In the genomic region with DNA sequence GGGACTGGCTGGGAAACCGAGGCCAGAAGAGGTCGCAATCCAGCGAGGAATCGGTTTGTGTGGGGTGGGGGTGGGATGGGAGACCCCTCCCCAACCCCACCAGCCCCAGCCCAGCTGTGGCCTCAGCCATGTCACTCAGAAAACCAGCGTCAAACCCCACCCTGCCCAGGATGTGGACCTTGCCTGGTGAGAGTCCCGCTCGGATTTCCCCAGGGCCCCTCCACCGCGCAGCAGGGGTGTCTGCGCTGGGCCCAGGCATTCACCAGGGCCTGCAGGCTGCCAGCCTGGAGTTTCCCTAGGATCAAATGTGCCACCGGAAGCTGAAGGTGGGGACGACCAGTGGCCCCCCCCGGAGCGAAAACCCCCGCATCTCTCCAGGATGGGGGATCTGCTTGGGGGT, we compare ENCODE assay signal across 8 cellular contexts. TPM values are rescaled to one million over a fixed set of nuclear protein-coding genes. Genes with fewer than 3 reads are reported as not detected.
DNase-seq lines count a peak whose midpoint lies in the region; ATAC-seq, FAIRE-seq and TF ChIP-seq lines count a peak whose summit lies in the region.
"Not testable (repeated sequence)": the region's sequence is repeated elsewhere in the genome, so short reads cannot be mapped to it uniquely, and the experiment has no call there.

No MANE protein-coding gene starts in this region.

- CTCF ChIA-PET in CD8-positive, alpha-beta T cell (lab: Charles Lee); T-cell (lab: Charles Lee); activated CD8-positive, alpha-beta memory T cell treated with anti-CD3 and anti-CD28 coated beads, Interleukin-2, amount 10 ng/mL, durations not matched to agents 7 days and 5 days (lab: Charles Lee); HepG2 (lab: Yijun Ruan, JAX; ENCODE audit: low intra/inter-chr PET ratio, low total read pairs): not testable (repeated sequence)

- not testable (repeated sequence) for FAIRE-seq in HepG2 (lab: Jason Lieb, UNC)

- not testable (repeated sequence) for H3K27me3 ChIP-seq in CD8-positive, alpha-beta T cell (ENCODE audit: insufficient read depth, low read length); foreskin keratinocyte; HepG2 (ENCODE audit: control insufficient read depth in 1 of 2, insufficient read depth in 2 of 2, low read length in 2 of 2); suprapubic skin

- DNase-seq in CD8-positive, alpha-beta T cell; T-cell; activated CD8-positive, alpha-beta memory T cell treated with anti-CD3 and anti-CD28 coated beads, Interleukin-2, amount 10 ng/mL, durations not matched to agents 7 days and 5 days; foreskin keratinocyte; HepG2 (ENCODE audit: low spot score); natural killer cell; suprapubic skin (ENCODE audit: low spot score in 2 of 2): not testable (repeated sequence)

- WGBS in HepG2 (ENCODE audit: low lambda C conversion rate) = no CpG with 5 or more reads among the region's 15 CpGs
- no CpG with 5 or more reads among the region's 15 CpGs for WGBS in suprapubic skin

- not testable (repeated sequence) for H3K4me2 ChIP-seq in HepG2 (ENCODE audit: low read depth, low read length)

- not testable (repeated sequence) for H3K27ac ChIP-seq in CD8-positive, alpha-beta T cell (ENCODE audit: low read depth, low read length); foreskin keratinocyte; HepG2 (ENCODE audit: extremely low read length, insufficient read depth, low read length); suprapubic skin

- not testable (repeated sequence) for H3K9ac ChIP-seq in HepG2 (ENCODE audit: insufficient read depth, low read depth, low read length)

- H3K27me3 Mint-ChIP-seq in CD8-positive, alpha-beta T cell (ENCODE audit: low read depth); T-cell; activated CD8-positive, alpha-beta memory T cell treated with anti-CD3 and anti-CD28 coated beads, Interleukin-2, amount 10 ng/mL, durations not matched to agents 7 days and 5 days; natural killer cell (ENCODE audit: low read depth in 2 of 2): not testable (repeated sequence)

- H2AFZ ChIP-seq in HepG2 (ENCODE audit: low read length) = not testable (repeated sequence)

- not testable (repeated sequence) for H3K4me3 Mint-ChIP-seq in CD8-positive, alpha-beta T cell; T-cell; activated CD8-positive, alpha-beta memory T cell treated with anti-CD3 and anti-CD28 coated beads, Interleukin-2, amount 10 ng/mL, durations not matched to agents 7 days and 5 days; natural killer cell

- not testable (repeated sequence) for TF ChIP-seq RAD21 in HepG2 (CRISPR knock-in tag; IDR thresholded peaks at IDR 0.05)

- not testable (repeated sequence) for TF ChIP-seq POLR2A in HepG2 (IDR thresholded peaks at IDR 0.05; ENCODE audit: insufficient read depth in 1 of 2, low read depth in 2 of 2, low read length in 2 of 2); suprapubic skin (IDR thresholded peaks at IDR 0.05)

- POLR2A ChIA-PET in CD8-positive, alpha-beta T cell (lab: Charles Lee); T-cell (lab: Charles Lee); HepG2 (lab: Yijun Ruan, JAX): not testable (repeated sequence)

- not testable (repeated sequence) for H4K20me1 ChIP-seq in HepG2 (ENCODE audit: insufficient read depth, low read length)

- intact Hi-C loops in CD8-positive, alpha-beta T cell (cut with DNase I, micrococcal nuclease); HepG2 (cut with micrococcal nuclease; ENCODE audit: unreplicated experiment); natural killer cell (cut with micrococcal nuclease): not testable (repeated sequence)

- H3K9me3 ChIP-seq in CD8-positive, alpha-beta T cell (ENCODE audit: low read length); HepG2 (ENCODE audit: low read length); suprapubic skin: not testable (repeated sequence)

- H3K79me2 ChIP-seq in HepG2 (ENCODE audit: insufficient read depth, low read length) = not testable (repeated sequence)

- H3K4me3 ChIP-seq in CD8-positive, alpha-beta T cell (ENCODE audit: low read depth, low read length); HepG2 (replicated peaks in 1 of 3; ENCODE audit: insufficient read depth in 1 of 3, low read depth in 2 of 3, low read length in 3 of 3): not testable (repeated sequence)
- H3K4me3 ChIP-seq in suprapubic skin = peak overlapping the region; percentile 49

- H3K36me3 Mint-ChIP-seq in CD8-positive, alpha-beta T cell; T-cell; activated CD8-positive, alpha-beta memory T cell treated with anti-CD3 and anti-CD28 coated beads, Interleukin-2, amount 10 ng/mL, durations not matched to agents 7 days and 5 days; natural killer cell: not testable (repeated sequence)

- not testable (repeated sequence) for H3K27ac Mint-ChIP-seq in CD8-positive, alpha-beta T cell; T-cell; activated CD8-positive, alpha-beta memory T cell treated with anti-CD3 and anti-CD28 coated beads, Interleukin-2, amount 10 ng/mL, durations not matched to agents 7 days and 5 days; natural killer cell

- not testable (repeated sequence) for TF ChIP-seq CTCF in CD8-positive, alpha-beta T cell (IDR thresholded peaks at IDR 0.05); foreskin keratinocyte (conservative IDR thresholded peaks at IDR 0.05); HepG2 (CRISPR knock-in tag; IDR thresholded peaks at IDR 0.05); natural killer cell (IDR thresholded peaks at IDR 0.05); suprapubic skin (IDR thresholded peaks at IDR 0.05)

- not testable (repeated sequence) for H3K4me1 ChIP-seq in CD8-positive, alpha-beta T cell (ENCODE audit: insufficient read depth, low read length); foreskin keratinocyte; HepG2 (ENCODE audit: insufficient read depth, low read length); suprapubic skin

- in situ Hi-C loops in HepG2 (cut with HindIII; ENCODE audit: extremely low pct_ligation_motif_present, low pct_unique_long_range_greater_than_20kb) = not testable (repeated sequence)

- not testable (repeated sequence) for BruUV-seq in HepG2 (replicated peaks; lab: Mats Ljungman, UMichigan)

- peak; percentile 51 for ATAC-seq in CD8-positive, alpha-beta T cell
- ATAC-seq in HG03432 (IDR thresholded peaks at IDR 0.05; ENCODE audit: unreplicated experiment) = peak; percentile 48
- ATAC-seq in T-cell (replicated peaks in 1 of 4) = peak in 3 of 4 experiments; percentile 21 to 49 (median 32)
- peak; percentile 48 for ATAC-seq in activated CD8-positive, alpha-beta memory T cell treated with anti-CD3 and anti-CD28 coated beads, Interleukin-2, amount 10 ng/mL, durations not matched to agents 7 days and 5 days
- ATAC-seq in foreskin keratinocyte = peak; percentile 37
- peak; percentile 58 for ATAC-seq in HepG2
- peak in 2 of 3 donors; percentile 46 to 66 for ATAC-seq in natural killer cell

- not testable (repeated sequence) for TF ChIP-seq EP300 in HepG2 (IDR thresholded peaks at IDR 0.05; ENCODE audit: low read depth in 2 of 2, low read length in 2 of 2); HepG2 (CRISPR knock-in tag; IDR thresholded peaks at IDR 0.05; ENCODE audit: borderline replicate concordance); suprapubic skin (IDR thresholded peaks at IDR 0.05)

- not testable (repeated sequence) for H3K9me3 Mint-ChIP-seq in CD8-positive, alpha-beta T cell; T-cell; activated CD8-positive, alpha-beta memory T cell treated with anti-CD3 and anti-CD28 coated beads, Interleukin-2, amount 10 ng/mL, durations not matched to agents 7 days and 5 days (ENCODE audit: low read depth); natural killer cell

- H3K4me1 Mint-ChIP-seq in CD8-positive, alpha-beta T cell (ENCODE audit: low read depth); T-cell; activated CD8-positive, alpha-beta memory T cell treated with anti-CD3 and anti-CD28 coated beads, Interleukin-2, amount 10 ng/mL, durations not matched to agents 7 days and 5 days; natural killer cell: not testable (repeated sequence)

- H3K36me3 ChIP-seq in CD8-positive, alpha-beta T cell (ENCODE audit: insufficient read depth, low read length); HepG2 (replicated peaks in 1 of 2; ENCODE audit: control insufficient read depth in 1 of 2, insufficient read depth in 2 of 2, low read length in 2 of 2); suprapubic skin: not testable (repeated sequence)

RNA-seq across cellular contexts. Expression of a gene that starts 51.7 kb away (rescaled TPM):
- total RNA-seq in CD8-positive, alpha-beta T cell = 1 to 10 TPM; 8.8 to 9.1 TPM
- total RNA-seq in T-cell (10 to 100 TPM; 14.3 to 29.1 (median 21.9) TPM), foreskin keratinocyte (14.5 and 20.7 TPM in 2 replicates), HepG2 (2016; rRNA removed; fragmentation: Illumina TruSeq; extraction: Trizol) (18.4 and 20.3 TPM in 2 replicates), natural killer cell (10 to 100 TPM; 10.3 to 19.3 (median 15.3) TPM), suprapubic skin (10 to 100 TPM; 11.5 to 46.9 (median 26.6) TPM)
- total RNA-seq in activated CD8-positive, alpha-beta memory T cell treated with anti-CD3 and anti-CD28 coated beads, Interleukin-2, amount 10 ng/mL, durations not matched to agents 7 days and 5 days = 10 to 100 TPM; 23.1 to 23.6 TPM
- polyA plus RNA-seq in foreskin keratinocyte (6.3 and 7.2 TPM in 2 replicates), HepG2 (2011; rRNA removed) (21.4 and 22.1 TPM in 2 replicates)
- total RNA-seq in HepG2 (2016; cell fraction: cytosol; rRNA removed; fragmentation: Illumina TruSeq; extraction: Trizol; ENCODE audit: low read depth) = 2.3 and 4.3 TPM in 2 replicates
- total RNA-seq in HepG2 (2016; cell fraction: insoluble cytoplasmic fraction; rRNA removed; fragmentation: Illumina TruSeq; extraction: Trizol) = 18.9 and 20.3 TPM in 2 replicates
- 5.4 and 6.6 TPM in 2 replicates for total RNA-seq in HepG2 (2016; cell fraction: membrane; rRNA removed; fragmentation: Illumina TruSeq; extraction: Trizol)
- 22.7 and 29.7 TPM in 2 replicates for total RNA-seq in HepG2 (2016; cell fraction: nucleus; rRNA removed; fragmentation: Illumina TruSeq; extraction: Trizol)
- 16.0 and 16.2 TPM in 2 replicates for polyA plus RNA-seq in HepG2 (2011; cell fraction: cytosol; rRNA removed)
- polyA plus RNA-seq in HepG2 (2011; cell fraction: nucleus; rRNA removed) = 131 and 149 TPM in 2 replicates
- polyA plus RNA-seq in HepG2 (2012) = 14.9 and 15.5 TPM in 2 replicates
- 0.63 and 0.85 TPM in 2 replicates for polyA plus RNA-seq in HepG2 (2016; cell fraction: cytosol; fragmentation: Illumina TruSeq; extraction: Trizol; ENCODE audit: low read depth)
- 12.1 and 12.7 TPM in 2 replicates for polyA plus RNA-seq in HepG2 (2016; cell fraction: insoluble cytoplasmic fraction; fragmentation: Illumina TruSeq; extraction: Trizol; ENCODE audit: low read depth)
- polyA plus RNA-seq in HepG2 (2016; cell fraction: membrane; fragmentation: Illumina TruSeq; extraction: Trizol; ENCODE audit: low read depth) = 1.4 and 1.7 TPM in 2 replicates
- 34.2 and 40.8 TPM in 2 replicates for polyA plus RNA-seq in HepG2 (2016; cell fraction: nucleus; fragmentation: Illumina TruSeq; extraction: Trizol; ENCODE audit: insufficient read depth, low read depth)
- 30.5 and 72.9 TPM in 2 replicates for polyA minus RNA-seq in HepG2 (2011; rRNA and poly(A)+ RNA removed; ENCODE audit: low replicate concordance)
- 17.1 and 24.8 TPM in 2 replicates for polyA minus RNA-seq in HepG2 (2011; cell fraction: cytosol; rRNA and poly(A)+ RNA removed)
- polyA minus RNA-seq in HepG2 (2011; cell fraction: nucleus; rRNA and poly(A)+ RNA removed) = 72.4 and 73.8 TPM in 2 replicates
